ENCODE assay signal across 14 cellular contexts in genomic region chr5:116492776-116493175, GRCh38.
DNase-seq lines count a peak whose midpoint lies in the region; ATAC-seq and TF ChIP-seq lines count a peak whose summit lies in the region.
"Had no signal": no experiment of that assay in that cellular context is flagged by ENCODE, and none has a peak within 500 bp of the region (broad histone marks: within the 10 kb centered on the region; RNA-seq: fewer than 3 reads in every experiment).

No MANE protein-coding gene starts in this region.

- no peak overlapping the region for H2AFZ ChIP-seq in PC-9

- peaks cover 29% of the 10 kb centered on the region for H3K4me1 Mint-ChIP-seq in endothelial cell (ENCODE audit: unreplicated experiment)
- H3K4me1 Mint-ChIP-seq in naive B cell, result peaks cover 23 to 37% (median 24%) of the 10 kb centered on the region in 3 donors
- peaks cover 11% of the 10 kb centered on the region for H3K4me1 Mint-ChIP-seq in activated CD4-positive, alpha-beta T cell treated with anti-CD3 and anti-CD28 coated beads for 36 hours

- no peak overlapping the region for H3K4me3 ChIP-seq in PC-9
- H3K4me3 ChIP-seq: body of pancreas had no signal

- POLR2A ChIA-PET in activated CD4-positive, alpha-beta T cell treated with anti-CD3 and anti-CD28 coated beads for 36 hours (lab: Charles Lee), result no interaction called here
- POLR2A ChIA-PET in PC-9 (lab: Charles Lee; ENCODE audit: unreplicated experiment), result no interaction called here

- CTCF ChIA-PET in activated CD4-positive, alpha-beta T cell treated with anti-CD3 and anti-CD28 coated beads for 36 hours (lab: Charles Lee), result no interaction called here
- CTCF ChIA-PET in PC-9 (lab: Charles Lee), result no interaction called here

- intact Hi-C loops in activated CD4-positive, alpha-beta T cell treated with anti-CD3 and anti-CD28 coated beads for 36 hours (cut with DNase I, micrococcal nuclease), result no loop called here
- intact Hi-C loops in PC-9 (cut with micrococcal nuclease; ENCODE audit: unreplicated experiment), result no loop called here

- no peak overlapping the region for H3K4me2 ChIP-seq in PC-9

- peak overlapping the region; percentile 36 for H3K27ac Mint-ChIP-seq in endothelial cell (ENCODE audit: unreplicated experiment)
- H3K27ac Mint-ChIP-seq in naive B cell, result peak overlapping the region in 3 of 6 donors; percentile 28 to 53 (median 39)
- H3K27ac Mint-ChIP-seq in activated CD4-positive, alpha-beta T cell treated with anti-CD3 and anti-CD28 coated beads for 36 hours, result no peak overlapping the region

- no peaks in the 10 kb centered on the region for H4K20me1 ChIP-seq in PC-9 (ENCODE audit: insufficient read depth)

- no peaks in the 10 kb centered on the region for H3K36me3 ChIP-seq in PC-9 (ENCODE audit: low read depth)

- BruUV-seq in PC-9 (replicated peaks; lab: Mats Ljungman, UMichigan), result no TSS peak

- H3K27ac ChIP-seq in PC-9, result no peak overlapping the region
- H3K27ac ChIP-seq: body of pancreas had no signal

- H3K79me2 ChIP-seq in PC-9 (ENCODE audit: low read depth), result no peaks in the 10 kb centered on the region

- peak; percentile 51 for ATAC-seq in GM18505 (IDR thresholded peaks at IDR 0.05; ENCODE audit: unreplicated experiment)
- peak; percentile 21 to 53 for ATAC-seq in naive B cell (ENCODE audit: low read depth in 2 of 2)
- ATAC-seq in activated CD4-positive, alpha-beta T cell treated with anti-CD3 and anti-CD28 coated beads for 36 hours, result no peak
- ATAC-seq: body of pancreas had no signal

- H3K4me1 ChIP-seq in PC-9 (replicated peaks; ENCODE audit: insufficient read depth), result no peaks in the 10 kb centered on the region
- H3K4me1 ChIP-seq: body of pancreas had no signal

- H3K9me3 ChIP-seq in PC-9 (ENCODE audit: insufficient read depth, low read depth), result no peaks in the 10 kb centered on the region
- H3K9me3 ChIP-seq: body of pancreas had no signal

- DNase-seq in HK-2 (ENCODE audit: unreplicated experiment), result peak; percentile 22
- no peak for DNase-seq in endothelial cell (ENCODE audit: low spot score)
- DNase-seq in naive B cell, result no peak
- no peak for DNase-seq in activated CD4-positive, alpha-beta T cell treated with anti-CD3 and anti-CD28 coated beads for 36 hours
- DNase-seq in PC-9, result no peak
- no peak for DNase-seq in GOT3 (lab: John Stamatoyannopoulos, UW)
- no peak for DNase-seq in stimulated activated CD4-positive, alpha-beta T cell treated with anti-CD3 and anti-CD28 coated beads, Interleukin-15, amount 100 ng/mL, for 24 hours
- DNase-seq: activated CD4-positive, alpha-beta T cell treated with anti-CD3 and anti-CD28 coated beads, Interleukin-2, amount 50 U/mL, for 48 hours; activated effector memory CD4-positive, alpha-beta T cell treated with Interleukin-2 at 50 U/mL for 16 hours; body of pancreas; NCI-H1930; stimulated activated CD4-positive, alpha-beta T cell treated with anti-CD3 and anti-CD28 coated beads, Interleukin-4, amount 100 ng/mL, for 4 hours; stimulated activated naive CD8-positive, alpha-beta T cell treated with anti-CD3 and anti-CD28 coated beads, Interleukin-15, Interleukin-2, amounts not matched to agents 100 U/mL and 50 U/mL, for 24 hours had no signal

- H3K27me3 ChIP-seq in PC-9 (ENCODE audit: insufficient read depth, low read depth), result peaks cover 32% of the 10 kb centered on the region
- H3K27me3 ChIP-seq: body of pancreas had no signal

- H3K27me3 Mint-ChIP-seq in endothelial cell (ENCODE audit: unreplicated experiment) (no peaks in the 10 kb centered on the region), naive B cell (no peaks in the 10 kb centered on the region)
- H3K27me3 Mint-ChIP-seq in activated CD4-positive, alpha-beta T cell treated with anti-CD3 and anti-CD28 coated beads for 36 hours, result no peaks in the 10 kb centered on the region

- H3K9me2 ChIP-seq in PC-9 (ENCODE audit: insufficient read depth), result no peaks in the 10 kb centered on the region

- no peak for TF ChIP-seq POLR2A in GM18505 (IDR thresholded peaks at IDR 0.05; ENCODE audit: borderline replicate concordance, extremely low read depth, insufficient read depth, insufficient read length)

- H3K9me3 Mint-ChIP-seq in endothelial cell (ENCODE audit: unreplicated experiment), result no peaks in the 10 kb centered on the region
- peaks cover 0 to 6% (median 0%) of the 10 kb centered on the region in 7 donors for H3K9me3 Mint-ChIP-seq in naive B cell
- no peaks in the 10 kb centered on the region for H3K9me3 Mint-ChIP-seq in activated CD4-positive, alpha-beta T cell treated with anti-CD3 and anti-CD28 coated beads for 36 hours (ENCODE audit: low read depth)

- H3K4me3 Mint-ChIP-seq in endothelial cell (ENCODE audit: unreplicated experiment) (no peak overlapping the region), naive B cell (no peak overlapping the region)
- no peak overlapping the region for H3K4me3 Mint-ChIP-seq in activated CD4-positive, alpha-beta T cell treated with anti-CD3 and anti-CD28 coated beads for 36 hours

- TF ChIP-seq CTCF in endothelial cell (IDR thresholded peaks at IDR 0.05; ENCODE audit: unreplicated experiment), result no peak
- TF ChIP-seq CTCF in PC-9 (conservative IDR thresholded peaks at IDR 0.05), result no peak

- peaks cover 74% of the 10 kb centered on the region for H3K36me3 Mint-ChIP-seq in endothelial cell (ENCODE audit: low read depth, unreplicated experiment)
- no peaks in the 10 kb centered on the region for H3K36me3 Mint-ChIP-seq in naive B cell
- no peaks in the 10 kb centered on the region for H3K36me3 Mint-ChIP-seq in activated CD4-positive, alpha-beta T cell treated with anti-CD3 and anti-CD28 coated beads for 36 hours (ENCODE audit: low read depth)

- no peaks in the 10 kb centered on the region for H3F3A ChIP-seq in PC-9 (ENCODE audit: insufficient read depth, low read depth)
